ENCODE assay signal across 2 cellular contexts in genomic region chr5:2914991-2915484, GRCh38.
TF ChIP-seq lines count a peak whose summit lies in the region.

No MANE protein-coding gene starts in this region.

TF ChIP-seq in GM23338, 12 proteins besides CTCF, POLR2A, EP300 and RAD21:
- no peak for TF ChIP-seq EZH2 (IDR thresholded peaks at IDR 0.05; ENCODE audit: low read depth, unreplicated experiment)
- peak; percentile 91 for TF ChIP-seq NANOG (IDR thresholded peaks at IDR 0.05; ENCODE audit: borderline replicate concordance)

TF ChIP-seq in K562, 482 proteins besides CTCF, POLR2A, EP300 and RAD21:
- TF ChIP-seq PHB (CRISPR knock-in tag; IDR thresholded peaks at IDR 0.05) (no peak), TAL1 (IDR thresholded peaks at IDR 0.05) (peak; percentile 6; the same call in 1 of the 2 replicates), CBFA2T3 (IDR thresholded peaks at IDR 0.05) (0 out of 2 replicates have a peak, but pooled peaks have one; percentile 22), KLF1 (tag; IDR thresholded peaks at IDR 0.05) (no peak)
TF ChIP-seq in K562: peak in this region for 2.
